In the genomic region with DNA sequence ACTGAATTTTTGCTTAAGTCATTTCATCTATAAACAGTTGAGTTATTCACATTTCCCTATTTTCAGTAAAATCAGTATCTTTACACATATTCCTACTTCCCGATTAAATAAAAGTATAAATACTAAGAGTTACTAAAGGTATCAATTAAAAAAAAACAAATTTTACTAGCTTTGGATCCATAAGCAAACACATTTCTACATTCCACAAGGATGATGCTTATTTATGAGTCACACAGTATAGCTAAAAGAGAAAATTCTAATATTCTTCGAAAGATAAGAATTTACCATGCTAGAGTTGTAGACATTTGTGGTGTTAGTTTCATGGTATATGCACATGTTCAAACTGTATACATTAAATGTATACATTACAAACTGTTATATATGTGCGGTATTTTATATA, we compare ENCODE assay signal across 29 cellular contexts. TPM values are rescaled to one million over a fixed set of nuclear protein-coding genes. Genes with fewer than 3 reads are reported as not detected.
DNase-seq lines count a peak whose midpoint lies in the region; FAIRE-seq and TF ChIP-seq lines count a peak whose summit lies in the region.
"Had no signal": no experiment of that assay in that cellular context is flagged by ENCODE, and none has a peak within 500 bp of the region (broad histone marks: within the 10 kb centered on the region; RNA-seq: fewer than 3 reads in every experiment).

No MANE protein-coding gene starts in this region.

- H3K27me3 Mint-ChIP-seq in osteocyte (ENCODE audit: unreplicated experiment) (no peaks in the 10 kb centered on the region), MCF 10A (ENCODE audit: insufficient read depth, unreplicated experiment) (no peaks in the 10 kb centered on the region)
- H3K27me3 Mint-ChIP-seq: activated CD4-positive, alpha-beta T cell treated with anti-CD3 and anti-CD28 coated beads for 36 hours; activated naive CD8-positive, alpha-beta T cell; naive thymus-derived CD8-positive, alpha-beta T cell had no signal

- no peak overlapping the region for H3K9ac ChIP-seq in GM23248

- H3K9me3 Mint-ChIP-seq in osteocyte (ENCODE audit: unreplicated experiment) (no peaks in the 10 kb centered on the region), MCF 10A (ENCODE audit: unreplicated experiment) (no peaks in the 10 kb centered on the region)
- H3K9me3 Mint-ChIP-seq: naive thymus-derived CD8-positive, alpha-beta T cell had no signal

- intact Hi-C loops in MCF 10A (cut with micrococcal nuclease): no loop called here

- H3K27ac ChIP-seq in GM23248 (no peak overlapping the region), tibial nerve (no peak overlapping the region)
- H3K27ac ChIP-seq: colonic mucosa, heart right ventricle, prostate gland, sigmoid colon, thyroid gland, VCaP had no signal

- H3K27ac Mint-ChIP-seq in osteocyte (ENCODE audit: unreplicated experiment): no peak overlapping the region
- no peak overlapping the region for H3K27ac Mint-ChIP-seq in MCF 10A (ENCODE audit: low read depth, unreplicated experiment)
- H3K27ac Mint-ChIP-seq: activated CD4-positive, alpha-beta T cell treated with anti-CD3 and anti-CD28 coated beads for 36 hours; activated naive CD8-positive, alpha-beta T cell; CD14-positive monocyte had no signal

- H3K4me3 ChIP-seq in GM23248: no peak overlapping the region
- no peak overlapping the region for H3K4me3 ChIP-seq in fibroblast of the aortic adventitia (ENCODE audit: low read depth, low read length)
- H3K4me3 ChIP-seq in tibial nerve: no peak overlapping the region
- H3K4me3 ChIP-seq: colonic mucosa, heart right ventricle, lung, prostate gland, sigmoid colon, thyroid gland had no signal

- peaks cover 6% of the 10 kb centered on the region; the same call in 1 of the 2 replicates for H3K4me1 ChIP-seq in GM23248 (ENCODE audit: insufficient read depth)
- H3K4me1 ChIP-seq in tibial nerve: no peaks in the 10 kb centered on the region
- H3K4me1 ChIP-seq: colonic mucosa, heart right ventricle, prostate gland, sigmoid colon, thyroid gland had no signal

- CTCF ChIA-PET in MCF 10A (lab: Yijun Ruan, JAX): interaction anchor here (0.6 kb wide), 2 partner anchors 42 to 198 kb away, joined by 3 to 4 read pairs; no protein-coding TSS in a partner anchor

- no peaks in the 10 kb centered on the region for H3K9me2 ChIP-seq in GM23248 (ENCODE audit: insufficient read depth)

- H3K27me3 ChIP-seq in GM23248 (replicated peaks; ENCODE audit: insufficient read depth) (no peaks in the 10 kb centered on the region), tibial nerve (no peaks in the 10 kb centered on the region)
- H3K27me3 ChIP-seq: colonic mucosa, heart right ventricle, sigmoid colon, thyroid gland had no signal

- POLR2A ChIA-PET in MCF 10A (lab: Yijun Ruan, JAX): no interaction called here

- H3K36me3 ChIP-seq in GM23248 (ENCODE audit: low read depth) (no peaks in the 10 kb centered on the region; the same call in 1 of the 2 replicates), tibial nerve (peaks cover 0 to 41% (median 0%) of the 10 kb centered on the region in 3 donors)
- H3K36me3 ChIP-seq: colonic mucosa, prostate gland, thyroid gland had no signal

- peak; percentile 67 for FAIRE-seq in RCC 7860 (lab: Jason Lieb, UNC)

- TF ChIP-seq CTCF in fibroblast of the aortic adventitia (IDR thresholded peaks at IDR 0.05; ENCODE audit: insufficient read depth, low read length) (no peak), osteocyte (IDR thresholded peaks at IDR 0.05) (no peak), MCF 10A (IDR thresholded peaks at IDR 0.05; ENCODE audit: unreplicated experiment) (no peak), tibial nerve (IDR thresholded peaks at IDR 0.05) (no peak)

- 0 out of 2 replicates have a peak, but pooled peaks cover 5% of the 10 kb centered on the region for H3K79me2 ChIP-seq in GM23248 (ENCODE audit: insufficient read depth)

- DNase-seq in GM23248 (peak; percentile 36), RCC 7860 (ENCODE audit: low spot score) (no peak), fibroblast of the aortic adventitia (ENCODE audit: low read depth) (peak; percentile 6), osteocyte (ENCODE audit: extremely low spot score, unreplicated experiment) (no peak), MCF 10A (ENCODE audit: unreplicated experiment) (no peak), tibial nerve (ENCODE audit: low spot score in 2 of 2) (no peak)
- DNase-seq in activated T-cell treated with anti-CD3 and anti-CD28 coated beads, Interleukin-2, amount 50 U/mL, for 1 hour: no peak
- DNase-seq: activated CD4-positive, alpha-beta T cell treated with anti-CD3 and anti-CD28 coated beads for 36 hours; activated effector memory CD4-positive, alpha-beta T cell treated with anti-CD3 and anti-CD28 coated beads, Interleukin-2, amount 50 U/mL, for 16 hours; anterior cingulate cortex; colonic mucosa; effector memory CD4-positive, alpha-beta T cell; foreskin melanocyte; heart right ventricle; Kasumi-1; naive thymus-derived CD8-positive, alpha-beta T cell; NCI-H146; NCI-H345; NCI-H69; SIG-M5; sigmoid colon; stimulated activated CD4-positive, alpha-beta T cell treated with anti-CD3 and anti-CD28 coated beads, Interleukin-4, amount 100 ng/mL, for 24 hours; T-helper 9 cell; thyroid gland had no signal

- no peak for TF ChIP-seq EP300 in tibial nerve (IDR thresholded peaks at IDR 0.05)

- H3K4me3 Mint-ChIP-seq in osteocyte (ENCODE audit: unreplicated experiment): no peak overlapping the region
- H3K4me3 Mint-ChIP-seq in MCF 10A (ENCODE audit: unreplicated experiment): no peak overlapping the region
- H3K4me3 Mint-ChIP-seq: activated CD4-positive, alpha-beta T cell treated with anti-CD3 and anti-CD28 coated beads for 36 hours; activated naive CD8-positive, alpha-beta T cell; CD14-positive monocyte; naive thymus-derived CD8-positive, alpha-beta T cell had no signal

- H2AFZ ChIP-seq in GM23248: no peak overlapping the region

- no peaks in the 10 kb centered on the region for H3K9me3 ChIP-seq in GM23248 (ENCODE audit: low read depth)
- no peaks in the 10 kb centered on the region for H3K9me3 ChIP-seq in tibial nerve
- H3K9me3 ChIP-seq: colonic mucosa, heart right ventricle, prostate gland, sigmoid colon, thyroid gland had no signal

- in situ Hi-C loops in GM23248 (cut with MboI): no loop called here

- peaks cover 10% of the 10 kb centered on the region for H3K4me1 Mint-ChIP-seq in osteocyte (ENCODE audit: unreplicated experiment)
- peaks cover 5% of the 10 kb centered on the region for H3K4me1 Mint-ChIP-seq in MCF 10A (ENCODE audit: insufficient read depth, unreplicated experiment)
- H3K4me1 Mint-ChIP-seq: activated CD4-positive, alpha-beta T cell treated with anti-CD3 and anti-CD28 coated beads for 36 hours; CD14-positive monocyte had no signal

- no peak for TF ChIP-seq POLR2A in tibial nerve (IDR thresholded peaks at IDR 0.05)

- H3K36me3 Mint-ChIP-seq in osteocyte (ENCODE audit: unreplicated experiment) (peaks cover 23% of the 10 kb centered on the region), MCF 10A (ENCODE audit: insufficient read depth, unreplicated experiment) (peaks cover 14% of the 10 kb centered on the region)

- 92 to 95% methylated on average over 3 of the region's 3 CpGs for WGBS in GM23248 (ENCODE audit: low coverage in 1 of 2, low lambda C conversion rate in 2 of 2, missing lambda C conversion rate in 2 of 2), 2 experiments
- WGBS in tibial nerve, 2 donors: 93 to 97% methylated on average over 3 of the region's 3 CpGs

- no peaks in the 10 kb centered on the region for H4K20me1 ChIP-seq in GM23248 (ENCODE audit: insufficient read depth)

- H3K4me2 ChIP-seq in GM23248 (ENCODE audit: unreplicated experiment): no peak overlapping the region

- H3F3A ChIP-seq in GM23248 (ENCODE audit: insufficient read depth): no peaks in the 10 kb centered on the region

- BruUV-seq in MCF 10A (replicated peaks; lab: Mats Ljungman, UMichigan): no TSS peak

RNA-seq across cellular contexts. Expression of a gene that starts 23.7 kb away (rescaled TPM):
- 5.6 and 6.3 TPM in 2 replicates for total RNA-seq in GM23248 (2014; rRNA removed; shearing (Covaris generic))
- polyA plus RNA-seq in GM23248 (2016; fragmentation: Nextera tagmentation; extraction: Ambion mirVana): 2.4 and 2.5 TPM in 2 replicates
- total RNA-seq in fibroblast of the aortic adventitia (ENCODE audit: low replicate concordance) (10.3 and 14.7 TPM in 2 replicates), osteocyte (21.3 and 22.4 TPM in 2 replicates), MCF 10A (2022) (7.4 and 8.6 TPM in 2 replicates), tibial nerve (10 to 100 TPM in 3 of 4 donors, 1 to 10 TPM in 1; 8.0 to 13.3 (median 12.7) TPM)

Comparison
In these comparisons a context has a peak if more than half of its experiments do, and no peak if none do; other contexts are left out.
1. DNase-seq: peak in GM23248 (single experiment) and fibroblast of the aortic adventitia (single experiment); none in RCC 7860 (single experiment), osteocyte (single experiment), activated T-cell treated with anti-CD3 and anti-CD28 coated beads, Interleukin-2, amount 50 U/mL, for 1 hour (single experiment), MCF 10A (single experiment) and tibial nerve (0 of 2).